20 cellular contexts compared by ENCODE assay signal in the genomic region with DNA sequence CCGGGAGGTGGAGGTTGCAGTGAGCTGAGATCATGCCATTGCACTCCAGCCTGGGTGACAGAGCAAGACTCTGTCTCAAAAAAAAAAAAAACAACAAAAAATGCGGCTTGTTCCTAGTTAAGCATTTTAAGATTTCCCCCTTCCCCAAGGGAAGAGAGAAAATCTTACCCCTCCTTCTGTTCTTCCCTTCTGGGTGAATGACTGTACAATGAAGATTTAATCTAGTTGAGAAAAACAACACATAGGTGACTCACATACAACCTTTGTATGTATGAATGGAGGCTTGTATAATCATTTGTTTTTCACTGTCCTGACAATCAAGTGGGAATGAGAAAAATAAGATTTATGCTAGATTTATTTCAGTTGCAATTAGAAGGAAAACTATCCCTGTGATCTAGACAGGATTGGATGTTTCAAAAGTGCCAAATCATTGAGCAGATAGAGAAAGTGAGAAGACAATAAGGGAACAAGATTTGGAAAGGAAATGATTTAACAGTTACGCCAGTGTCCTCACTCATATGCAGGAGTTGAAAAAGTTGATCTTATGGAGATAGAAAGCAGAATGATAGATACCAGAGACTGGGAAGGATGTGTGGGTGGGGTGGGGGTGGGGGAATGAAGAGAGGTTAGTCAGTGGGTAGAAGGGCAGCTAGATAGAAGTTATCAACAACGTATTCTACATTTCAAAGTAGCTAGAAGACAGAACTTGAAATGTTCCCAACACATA. TPM values are rescaled to one million over a fixed set of nuclear protein-coding genes. Genes with fewer than 3 reads are reported as not detected.
"Had no signal": no experiment of that assay in that cellular context is flagged by ENCODE, and none has a peak within 500 bp of the region (broad histone marks: within the 10 kb centered on the region; RNA-seq: fewer than 3 reads in every experiment).

No MANE protein-coding gene starts in this region.

- H3K4me1 ChIP-seq: ascending aorta, spleen, tibial nerve had no signal

- ATAC-seq: activated T-cell treated with anti-CD3 and anti-CD28 coated beads, Interleukin-2, amount 50 U/mL, for 72 hours; esophagus mucosa; left colon; naive thymus-derived CD8-positive, alpha-beta T cell; right cardiac atrium; stimulated activated naive B cell treated with anti-CD40 and anti-IgM and Interleukin-4, amounts not matched to agents 10 μg/mL and 1 μg/mL and 100 μg/mL, for 72 hours; T-helper 17 cell had no signal

- FAIRE-seq: TTC549 had no signal

- H3K4me3 ChIP-seq: ascending aorta, dorsolateral prefrontal cortex, lung, spleen, tibial nerve had no signal

- H3K27me3 Mint-ChIP-seq: activated CD4-positive, alpha-beta memory T cell treated with anti-CD3 and anti-CD28 coated beads for 36 hours had no signal

- H3K27ac Mint-ChIP-seq: activated CD4-positive, alpha-beta memory T cell treated with anti-CD3 and anti-CD28 coated beads for 36 hours; activated T-cell treated with anti-CD3 and anti-CD28 coated beads, Interleukin-2, amount 50 U/mL, for 72 hours; immature natural killer cell; naive thymus-derived CD8-positive, alpha-beta T cell; stimulated activated naive B cell treated with anti-CD40 and anti-IgM and Interleukin-4, amounts not matched to agents 10 μg/mL and 1 μg/mL and 100 μg/mL, for 72 hours; T-helper 17 cell had no signal

- H3K4me3 Mint-ChIP-seq: activated CD4-positive, alpha-beta memory T cell treated with anti-CD3 and anti-CD28 coated beads for 36 hours; immature natural killer cell; naive thymus-derived CD8-positive, alpha-beta T cell; stimulated activated naive B cell treated with anti-CD40 and anti-IgM and Interleukin-4, amounts not matched to agents 10 μg/mL and 1 μg/mL and 100 μg/mL, for 72 hours; T-helper 17 cell had no signal

- H3K27me3 ChIP-seq: ascending aorta, dorsolateral prefrontal cortex, neutrophil, spleen, tibial nerve had no signal

- H3K4me1 Mint-ChIP-seq: immature natural killer cell; naive thymus-derived CD8-positive, alpha-beta T cell had no signal

- H3K9me3 ChIP-seq: ascending aorta, neutrophil, spleen, tibial nerve had no signal

- H3K36me3 ChIP-seq: ascending aorta, neutrophil, spleen, tibial nerve had no signal

- H3K9me3 Mint-ChIP-seq: activated CD4-positive, alpha-beta memory T cell treated with anti-CD3 and anti-CD28 coated beads for 36 hours; activated T-cell treated with anti-CD3 and anti-CD28 coated beads, Interleukin-2, amount 50 U/mL, for 72 hours; immature natural killer cell had no signal

- DNase-seq: activated CD4-positive, alpha-beta memory T cell treated with anti-CD3 and anti-CD28 coated beads for 36 hours; activated CD4-positive, alpha-beta T cell treated with anti-CD3 and anti-CD28 coated beads for 1 hour; activated T-cell treated with anti-CD3 and anti-CD28 coated beads, Interleukin-2, amount 50 U/mL, for 72 hours; dorsolateral prefrontal cortex; immature natural killer cell; left colon; naive thymus-derived CD8-positive, alpha-beta T cell; posterior cingulate gyrus; right cardiac atrium; spleen; stimulated activated CD4-positive, alpha-beta T cell treated with anti-CD3 and anti-CD28 coated beads, Interleukin-2, amount 100 ng/mL, for 24 hours; stimulated activated naive B cell treated with anti-CD40 and anti-IgM and Interleukin-4, amounts not matched to agents 10 μg/mL and 1 μg/mL and 100 μg/mL, for 72 hours; T-helper 17 cell had no signal

- H3K36me3 Mint-ChIP-seq: activated CD4-positive, alpha-beta memory T cell treated with anti-CD3 and anti-CD28 coated beads for 36 hours; immature natural killer cell; naive thymus-derived CD8-positive, alpha-beta T cell had no signal

- H3K27ac ChIP-seq: ascending aorta, neutrophil, spleen, tibial nerve had no signal

RNA-seq across cellular contexts. Expression of a gene that starts 16.7 kb away (rescaled TPM):
- total RNA-seq: activated CD4-positive, alpha-beta memory T cell treated with anti-CD3 and anti-CD28 coated beads for 36 hours; activated T-cell treated with anti-CD3 and anti-CD28 coated beads, Interleukin-2, amount 50 U/mL, for 72 hours; ascending aorta; mononuclear cell; naive thymus-derived CD8-positive, alpha-beta T cell; T-helper 17 cell had no signal
- polyA plus RNA-seq: immature natural killer cell; naive thymus-derived CD8-positive, alpha-beta T cell had no signal
